29 cellular contexts compared by ENCODE assay signal in genomic region chr4:7988437-7988836, GRCh38. TPM values are rescaled to one million over a fixed set of nuclear protein-coding genes. Genes with fewer than 3 reads are reported as not detected.
DNase-seq lines count a peak whose midpoint lies in the region; ATAC-seq and TF ChIP-seq lines count a peak whose summit lies in the region.
"Had no signal": no experiment of that assay in that cellular context is flagged by ENCODE, and none has a peak within 500 bp of the region (broad histone marks: within the 10 kb centered on the region; RNA-seq: fewer than 3 reads in every experiment).

No MANE protein-coding gene starts in this region.

- H3K79me2 ChIP-seq in PC-9 (ENCODE audit: low read depth) = no peaks in the 10 kb centered on the region

- WGBS in lower leg skin, 2 donors = 93 to 94% methylated on average over 1 of the region's 1 CpG

- ATAC-seq in GM18517 (IDR thresholded peaks at IDR 0.05; ENCODE audit: unreplicated experiment) (no peak), GM19467 (IDR thresholded peaks at IDR 0.05; ENCODE audit: unreplicated experiment) (no peak)
- ATAC-seq: stimulated activated naive CD8-positive, alpha-beta T cell treated with anti-CD3 and anti-CD28 coated beads, Interleukin-15, Interleukin-2, amounts not matched to agents 100 U/mL and 50 U/mL, for 24 hours; T-cell had no signal

- no peaks in the 10 kb centered on the region for H3K36me3 ChIP-seq in PC-9 (ENCODE audit: low read depth)
- H3K36me3 ChIP-seq: BLaER1, SJCRH30, thyroid gland had no signal

- no peaks in the 10 kb centered on the region for H3K9me3 ChIP-seq in PC-9 (ENCODE audit: insufficient read depth, low read depth)
- H3K9me3 ChIP-seq: BLaER1, Caco-2, SJCRH30, thyroid gland had no signal

- TF ChIP-seq CTCF in PC-9 (conservative IDR thresholded peaks at IDR 0.05) = no peak
- no peak for TF ChIP-seq CTCF in choroid plexus epithelial cell (conservative IDR thresholded peaks at IDR 0.05; ENCODE audit: low read depth, low read length)
- no peak for TF ChIP-seq CTCF in lower leg skin (IDR thresholded peaks at IDR 0.05)

- DNase-seq in EL (peak; percentile 74), PC-9 (peak in 1 of 2 experiments; percentile 83), choroid plexus epithelial cell (ENCODE audit: low read depth) (peak; percentile 60), renal cortical epithelial cell (ENCODE audit: low read depth) (peak; percentile 24), kidney tubule cell (ENCODE audit: low spot score) (no peak), lower leg skin (ENCODE audit: low spot score in 2 of 2) (no peak)
- DNase-seq: activated CD8-positive, alpha-beta memory T cell treated with anti-CD3 and anti-CD28 coated beads for 24 hours; activated T-cell treated with anti-CD3 and anti-CD28 coated beads, Interleukin-2, amount 50 U/mL, for 24 hours; amygdala; Caco-2; cerebellar nuclear complex; DND-41; erythroblast; glutamatergic neuron; KG1; MV-4-11; naive B cell; NCI-H1694 treated with DMSO at 0.1 percent for 48 hours; NCI-H748 treated with DMSO at 0.1 percent for 48 hours; occipital lobe; retina; SJCRH30; stimulated activated CD4-positive, alpha-beta T cell treated with anti-CD3 and anti-CD28 coated beads, Interleukin-4, amount 100 ng/mL, for 24 hours; stimulated activated naive CD8-positive, alpha-beta T cell treated with anti-CD3 and anti-CD28 coated beads, Interleukin-15, Interleukin-2, amounts not matched to agents 100 U/mL and 50 U/mL, for 24 hours; T-cell; thyroid gland had no signal

- CTCF ChIA-PET in PC-9 (lab: Charles Lee) = interaction anchor here (0.6 to 1.0 kb wide), 2 partner anchors 184 to 187 kb away, joined by 4 read pairs; no protein-coding TSS in a partner anchor

- TF ChIP-seq POLR2A in lower leg skin (IDR thresholded peaks at IDR 0.05) = no peak

- no peaks in the 10 kb centered on the region for H3K9me2 ChIP-seq in PC-9 (ENCODE audit: insufficient read depth)

- peaks cover 13% of the 10 kb centered on the region for H3K4me1 ChIP-seq in PC-9 (replicated peaks; ENCODE audit: insufficient read depth)

- H3K4me3 ChIP-seq in PC-9 (no peak overlapping the region), choroid plexus epithelial cell (ENCODE audit: low read depth, low read length) (no peak overlapping the region), lower leg skin (ENCODE audit: low read depth, poor library complexity, severe bottlenecking) (no peak overlapping the region)
- H3K4me3 ChIP-seq: BLaER1, SJCRH30, thyroid gland had no signal

- no peak overlapping the region; the same call in 1 of the 2 replicates for H3K4me2 ChIP-seq in PC-9
- H3K4me2 ChIP-seq: BLaER1 had no signal

- H4K20me1 ChIP-seq in PC-9 (ENCODE audit: insufficient read depth) = no peaks in the 10 kb centered on the region
- H4K20me1 ChIP-seq: BLaER1 had no signal

- POLR2A ChIA-PET in PC-9 (lab: Charles Lee; ENCODE audit: unreplicated experiment) = no interaction called here

- intact Hi-C loops in PC-9 (cut with micrococcal nuclease; ENCODE audit: unreplicated experiment) = loop anchor here (5.0 kb wide), 1 partner anchor 226 kb away; no protein-coding TSS in a partner anchor
- intact Hi-C loops in lower leg skin (cut with DNase I; ENCODE audit: low total_unique reads) = no loop called here

- H2AFZ ChIP-seq in PC-9 = no peak overlapping the region

- peak overlapping the region; percentile 49 for H3K27ac ChIP-seq in PC-9
- H3K27ac ChIP-seq: BLaER1, SJCRH30, thyroid gland had no signal

- H3K27me3 ChIP-seq in PC-9 (ENCODE audit: insufficient read depth, low read depth) = no peaks in the 10 kb centered on the region
- H3K27me3 ChIP-seq: BLaER1, SJCRH30, thyroid gland had no signal

- no TSS peak for BruUV-seq in PC-9 (replicated peaks; lab: Mats Ljungman, UMichigan)

- H3F3A ChIP-seq in PC-9 (ENCODE audit: insufficient read depth, low read depth) = peaks cover 12% of the 10 kb centered on the region; the same call in 1 of the 2 replicates

RNA-seq across cellular contexts. Expression of gene AFAP1, which starts 48.8 kb away (rescaled TPM):
- total RNA-seq in PC-9 (2021) = 69.6 and 84.1 TPM in 2 replicates
- total RNA-seq in renal cortical epithelial cell = 20.0 and 27.2 TPM in 2 replicates
- 10 to 100 TPM in 3 of 4 donors, 1 to 10 TPM in 1; 8.2 to 22.3 (median 15.2) TPM for total RNA-seq in lower leg skin

Comparison
In these comparisons a context has a peak if more than half of its experiments do, and no peak if none do; other contexts are left out.
1. DNase-seq: peak in EL (single experiment), choroid plexus epithelial cell (single experiment) and renal cortical epithelial cell (single experiment); none in kidney tubule cell (single experiment) and lower leg skin (0 of 2).